ENCODE assay signal across 19 cellular contexts in genomic region chr2:199987586-199987985, GRCh38. TPM values are rescaled to one million over a fixed set of nuclear protein-coding genes. Genes with fewer than 3 reads are reported as not detected.
DNase-seq lines count a peak whose midpoint lies in the region; ATAC-seq and TF ChIP-seq lines count a peak whose summit lies in the region.
"Had no signal": no experiment of that assay in that cellular context is flagged by ENCODE, and none has a peak within 500 bp of the region (broad histone marks: within the 10 kb centered on the region; RNA-seq: fewer than 3 reads in every experiment).

No MANE protein-coding gene starts in this region.

- no peaks in the 10 kb centered on the region for H3K9me3 Mint-ChIP-seq in type B pancreatic cell
- H3K9me3 Mint-ChIP-seq: activated T-cell treated with anti-CD3 and anti-CD28 coated beads, Interleukin-2, amount 50 U/mL, for 4 hours; CD4-positive, alpha-beta T cell; effector memory CD8-positive, alpha-beta T cell had no signal

- H3K27me3 ChIP-seq in BLaER1, result no peaks in the 10 kb centered on the region
- no peaks in the 10 kb centered on the region for H3K27me3 ChIP-seq in SJCRH30
- H3K27me3 ChIP-seq in suprapubic skin, result no peaks in the 10 kb centered on the region
- H3K27me3 ChIP-seq: SJSA1 had no signal

- peaks cover 13% of the 10 kb centered on the region for H3K4me1 Mint-ChIP-seq in type B pancreatic cell (ENCODE audit: unreplicated experiment)

- H3K27ac ChIP-seq in BLaER1 (peak overlapping the region; percentile 73), SJCRH30 (peak overlapping the region; percentile 91), suprapubic skin (no peak overlapping the region), caudate nucleus (ENCODE audit: low read depth, low read length) (no peak overlapping the region)
- H3K27ac ChIP-seq: SJSA1 had no signal

- H3K36me3 ChIP-seq in BLaER1 (no peaks in the 10 kb centered on the region), SJCRH30 (no peaks in the 10 kb centered on the region), suprapubic skin (no peaks in the 10 kb centered on the region)
- H3K36me3 ChIP-seq: SJSA1 had no signal

- TF ChIP-seq POLR2A in suprapubic skin (IDR thresholded peaks at IDR 0.05), result no peak

- TF ChIP-seq CTCF in fibroblast of the aortic adventitia (IDR thresholded peaks at IDR 0.05; ENCODE audit: insufficient read depth, low read length) (no peak), type B pancreatic cell (conservative IDR thresholded peaks at IDR 0.05) (no peak), suprapubic skin (IDR thresholded peaks at IDR 0.05) (no peak)

- DNase-seq in Jurkat, Clone E6-1 (ENCODE audit: low read depth, low spot score), result peak; percentile 40
- peak; percentile 38 to 79 for DNase-seq in SJCRH30
- peak; percentile 13 for DNase-seq in fibroblast of the aortic adventitia (ENCODE audit: low read depth)
- no peak for DNase-seq in type B pancreatic cell (ENCODE audit: extremely low spot score, unreplicated experiment)
- DNase-seq in suprapubic skin (ENCODE audit: low spot score in 2 of 2), result no peak
- DNase-seq in caudate nucleus (lab: John Stamatoyannopoulos, UW), result no peak
- DNase-seq: activated CD4-positive, CD25-positive, alpha-beta regulatory T cell; activated CD8-positive, alpha-beta T cell treated with anti-CD3 and anti-CD28 coated beads, Interleukin-2, amount 10 ng/mL, durations not matched to agents 7 days and 5 days; activated T-cell treated with anti-CD3 and anti-CD28 coated beads, Interleukin-2, amount 50 U/mL, for 4 hours; CD4-positive, alpha-beta T cell; effector memory CD8-positive, alpha-beta T cell; islet precursor cell; NCI-H2081 had no signal

- no peak for TF ChIP-seq EP300 in suprapubic skin (IDR thresholded peaks at IDR 0.05)

- H3K4me3 ChIP-seq in BLaER1 (peak overlapping the region; percentile 25), SJCRH30 (peak overlapping the region; percentile 33), fibroblast of the aortic adventitia (ENCODE audit: low read depth, low read length) (no peak overlapping the region), suprapubic skin (no peak overlapping the region)
- peak overlapping the region; percentile 17 for H3K4me3 ChIP-seq in Jurkat, Clone E6-1 (ENCODE audit: low read length)
- H3K4me3 ChIP-seq: SJSA1, skin epidermis had no signal

- H3K27me3 Mint-ChIP-seq in type B pancreatic cell, result no peaks in the 10 kb centered on the region
- H3K27me3 Mint-ChIP-seq: CD4-positive, alpha-beta T cell had no signal

- H3K9ac ChIP-seq in BLaER1, result peak overlapping the region; percentile 55

- H3K27ac Mint-ChIP-seq in type B pancreatic cell, result no peak overlapping the region
- H3K27ac Mint-ChIP-seq: activated CD8-positive, alpha-beta T cell treated with anti-CD3 and anti-CD28 coated beads, Interleukin-2, amount 10 ng/mL, durations not matched to agents 7 days and 5 days; activated naive CD4-positive, alpha-beta T cell treated with anti-CD3 and anti-CD28 coated beads, Interleukin-2, amount 50 U/mL, for 72 hours; CD4-positive, alpha-beta T cell; effector memory CD8-positive, alpha-beta T cell; naive thymus-derived CD4-positive, alpha-beta T cell had no signal

- peak overlapping the region; percentile 71 for H3K4me2 ChIP-seq in BLaER1

- ATAC-seq in HG02642 (IDR thresholded peaks at IDR 0.05; ENCODE audit: poor library complexity, unreplicated experiment), result no peak
- ATAC-seq: activated CD8-positive, alpha-beta T cell treated with anti-CD3 and anti-CD28 coated beads, Interleukin-2, amount 10 ng/mL, durations not matched to agents 7 days and 5 days; activated naive CD4-positive, alpha-beta T cell treated with anti-CD3 and anti-CD28 coated beads, Interleukin-2, amount 50 U/mL, for 72 hours; activated T-cell treated with anti-CD3 and anti-CD28 coated beads, Interleukin-2, amount 50 U/mL, for 4 hours; effector memory CD8-positive, alpha-beta T cell had no signal

- no peaks in the 10 kb centered on the region for H4K20me1 ChIP-seq in BLaER1

- H3K4me3 Mint-ChIP-seq in type B pancreatic cell, result no peak overlapping the region
- H3K4me3 Mint-ChIP-seq: activated CD8-positive, alpha-beta T cell treated with anti-CD3 and anti-CD28 coated beads, Interleukin-2, amount 10 ng/mL, durations not matched to agents 7 days and 5 days; activated T-cell treated with anti-CD3 and anti-CD28 coated beads, Interleukin-2, amount 50 U/mL, for 4 hours; CD4-positive, alpha-beta T cell; effector memory CD8-positive, alpha-beta T cell; naive thymus-derived CD4-positive, alpha-beta T cell had no signal

- H3K9me3 ChIP-seq in BLaER1, result no peaks in the 10 kb centered on the region; the same call in 1 of the 2 replicates
- no peaks in the 10 kb centered on the region for H3K9me3 ChIP-seq in SJCRH30 (replicated peaks)
- no peaks in the 10 kb centered on the region for H3K9me3 ChIP-seq in suprapubic skin
- H3K9me3 ChIP-seq: SJSA1 had no signal

- H3K36me3 Mint-ChIP-seq in type B pancreatic cell, result no peaks in the 10 kb centered on the region
- H3K36me3 Mint-ChIP-seq: activated naive CD4-positive, alpha-beta T cell treated with anti-CD3 and anti-CD28 coated beads, Interleukin-2, amount 50 U/mL, for 72 hours had no signal

- H3K4me1 ChIP-seq in BLaER1 (peaks cover 77% of the 10 kb centered on the region), SJCRH30 (peaks cover 54% of the 10 kb centered on the region), suprapubic skin (peaks cover 8% of the 10 kb centered on the region)
- H3K4me1 ChIP-seq: SJSA1 had no signal

- 82% methylated on average over 2 of the region's 2 CpGs for WGBS in suprapubic skin

RNA-seq across cellular contexts. Expression of gene MAIP1, which starts 32.2 kb away (rescaled TPM):
- polyA plus RNA-seq in Jurkat, Clone E6-1 (2012; ENCODE audit: insufficient read depth, insufficient read length), result 46.1 TPM
- total RNA-seq in SJCRH30 (2014; rRNA removed; shearing (Covaris generic)), result 26.9 and 31.1 TPM in 2 replicates
- 5.6 and 23.3 TPM in 2 replicates for total RNA-seq in fibroblast of the aortic adventitia (ENCODE audit: low replicate concordance)
- 20.4 and 22.2 TPM in 2 replicates for total RNA-seq in type B pancreatic cell (ENCODE audit: low replicate concordance)
- 10 to 100 TPM; 24.5 to 36.0 (median 25.5) TPM for total RNA-seq in suprapubic skin

RNA-seq across cellular contexts. Expression of gene TYW5, which starts 32.3 kb away (rescaled TPM):
- 5.6 TPM for polyA plus RNA-seq in Jurkat, Clone E6-1 (2012; ENCODE audit: insufficient read depth, insufficient read length)
- total RNA-seq in SJCRH30 (2014; rRNA removed; shearing (Covaris generic)), result 9.8 and 11.8 TPM in 2 replicates
- total RNA-seq in fibroblast of the aortic adventitia (ENCODE audit: low replicate concordance) (7.8 and 8.3 TPM in 2 replicates), type B pancreatic cell (ENCODE audit: low replicate concordance) (7.0 and 11.0 TPM in 2 replicates), suprapubic skin (10 to 100 TPM in 1 of 4 donors, 1 to 10 TPM in 3; 3.9 to 18.0 (median 5.1) TPM)

Comparison
In these comparisons a context has a peak if more than half of its experiments do, and no peak if none do; other contexts are left out.
1. H3K27ac ChIP-seq: peak in BLaER1 (single experiment) and SJCRH30 (single experiment); none in suprapubic skin (single experiment) and caudate nucleus (single experiment).
2. H3K4me3 ChIP-seq: peak in BLaER1 (single experiment), Jurkat, Clone E6-1 (single experiment) and SJCRH30 (single experiment); none in fibroblast of the aortic adventitia (single experiment) and suprapubic skin (single experiment).
3. DNase-seq: peak in Jurkat, Clone E6-1 (single experiment), SJCRH30 (2 of 2) and fibroblast of the aortic adventitia (single experiment); none in type B pancreatic cell (single experiment), suprapubic skin (0 of 2) and caudate nucleus (0 of 61).